ENCODE assay signal across 25 cellular contexts in the genomic region with DNA sequence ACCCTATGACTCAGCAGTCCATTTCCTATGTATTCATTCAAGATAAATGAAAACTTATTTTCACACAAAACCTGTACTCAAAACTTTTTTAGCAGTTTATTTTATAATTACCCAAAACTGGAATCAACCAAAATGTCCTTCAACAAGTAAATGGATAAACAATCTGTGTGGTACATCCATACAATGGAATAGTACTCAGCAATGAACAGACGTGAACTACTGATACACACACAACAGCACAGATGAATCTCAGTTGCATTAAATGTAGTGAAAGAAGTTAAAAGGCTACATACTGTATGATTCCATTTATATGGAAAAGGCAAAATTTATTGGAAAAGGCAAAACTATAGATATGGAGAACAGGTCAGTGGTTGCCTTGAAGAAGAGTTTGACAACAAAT.
"Had no signal": no experiment of that assay in that cellular context is flagged by ENCODE, and none has a peak within 500 bp of the region (broad histone marks: within the 10 kb centered on the region; RNA-seq: fewer than 3 reads in every experiment).

No MANE protein-coding gene starts in this region.

- H3K4me1 ChIP-seq: colonic mucosa, esophagus squamous epithelium, gastrocnemius medialis, heart right ventricle, left lung, lower lobe of right lung had no signal

- H3K27ac ChIP-seq: colonic mucosa, epithelial cell of prostate, esophagus squamous epithelium, gastrocnemius medialis, heart right ventricle, left lung, lower lobe of right lung had no signal

- H3K4me3 ChIP-seq: colonic mucosa, esophagus squamous epithelium, gastrocnemius medialis, heart right ventricle, left lung, lower lobe of right lung, mucosa of descending colon had no signal

- FAIRE-seq: endometrium, keratinocyte had no signal

- H3K36me3 ChIP-seq: colonic mucosa had no signal

- H3K9me3 ChIP-seq: colonic mucosa, esophagus squamous epithelium, gastrocnemius medialis, left lung, lower lobe of right lung, mucosa of descending colon had no signal

- ATAC-seq: effector memory CD8-positive, alpha-beta T cell; esophagus mucosa; gastrocnemius medialis; heart right ventricle; left cardiac atrium; left lung; left ventricle myocardium superior; lower lobe of right lung; mucosa of descending colon had no signal

- H3K27me3 ChIP-seq: colonic mucosa, esophagus squamous epithelium, gastrocnemius medialis, heart right ventricle, left lung had no signal

- DNase-seq: colonic mucosa; cortex of kidney; effector CD8-positive, alpha-beta T cell; effector memory CD8-positive, alpha-beta T cell; endodermal cell; erythroblast; esophagus squamous epithelium; foreskin fibroblast; foreskin melanocyte; gastrocnemius medialis; glutamatergic neuron; head of caudate nucleus; heart right ventricle; hippocampal formation; left cardiac atrium; left lung; left ventricle myocardium superior; lower lobe of right lung; mesenchymal stem cell; mucosa of descending colon; naive B cell had no signal
